8 cellular contexts compared by ENCODE assay signal in genomic region chr5:39948867-39949468, GRCh38.
DNase-seq lines count a peak whose midpoint lies in the region; ATAC-seq, FAIRE-seq and TF ChIP-seq lines count a peak whose summit lies in the region.

No MANE protein-coding gene starts in this region.

- H3K4me3 ChIP-seq in H1 (ENCODE audit: extremely low read depth in 1 of 4, insufficient read depth in 2 of 4, low read depth in 3 of 4, low read length in 4 of 4), result no peak overlapping the region

- H4K20me1 ChIP-seq in H1 (replicated peaks in 1 of 2; ENCODE audit: control insufficient read depth in 1 of 2, insufficient read depth in 2 of 2, low read length in 2 of 2), result no peaks in the 10 kb centered on the region

- no peak overlapping the region for H3K4me2 ChIP-seq in H1 (ENCODE audit: insufficient read depth in 1 of 2, low read depth in 2 of 2, low read length in 2 of 2)

- H3K56ac ChIP-seq in H1 (replicated peaks; ENCODE audit: insufficient read length, low read depth, low read length), result no peak overlapping the region

- H4K91ac ChIP-seq in H1 (replicated peaks; ENCODE audit: insufficient read length, low read length), result no peak overlapping the region

- no peaks in the 10 kb centered on the region for H3K23me2 ChIP-seq in H1 (ENCODE audit: low read depth, low read length)

- no peak overlapping the region for H4K5ac ChIP-seq in H1 (ENCODE audit: insufficient read length, low read depth, low read length)

- H3K9me3 Mint-ChIP-seq in activated CD4-positive, alpha-beta T cell treated with anti-CD3 and anti-CD28 coated beads, Interleukin-2, amount 10 ng/mL, durations not matched to agents 7 days and 5 days, result peaks cover 6% of the 10 kb centered on the region

- ATAC-seq in GM19023 (IDR thresholded peaks at IDR 0.05; ENCODE audit: unreplicated experiment), result peak; percentile 85
- ATAC-seq in HG03280 (IDR thresholded peaks at IDR 0.05; ENCODE audit: unreplicated experiment), result peak; percentile 91
- ATAC-seq in stimulated activated naive CD8-positive, alpha-beta T cell treated with anti-CD3 and anti-CD28 coated beads, Interleukin-15, Interleukin-2, amounts not matched to agents 100 U/mL and 50 U/mL, for 24 hours, result peak; percentile 68

- H3K79me2 ChIP-seq in H1 (ENCODE audit: control insufficient read depth in 1 of 2, insufficient read depth in 2 of 2, low read length in 2 of 2), result no peaks in the 10 kb centered on the region

- no peak overlapping the region for H2BK5ac ChIP-seq in H1 (ENCODE audit: low read depth, low read length)

- no peak for TF ChIP-seq POLR2A in H1 (IDR thresholded peaks at IDR 0.05; ENCODE audit: control extremely low read depth in 1 of 2, low read depth in 2 of 2, low read length in 2 of 2)

- H3K14ac ChIP-seq in H1 (ENCODE audit: insufficient read length), result no peak overlapping the region

- CTCF ChIA-PET in activated CD4-positive, alpha-beta T cell treated with anti-CD3 and anti-CD28 coated beads, Interleukin-2, amount 10 ng/mL, durations not matched to agents 7 days and 5 days (lab: Charles Lee), result interaction anchor here (1.0 to 1.8 kb wide), 10 partner anchors 9 to 787 kb away, joined by 3 to 7 read pairs (median 3); partner anchors contain the start of gene PTGER4
- CTCF ChIA-PET in H1 (lab: Charles Lee; ENCODE audit: partially characterized antibody), result interaction anchor here (0.5 to 2.8 kb wide), 30 partner anchors 11 to 785 kb away, joined by 3 to 32 read pairs (median 4); no protein-coding TSS in a partner anchor

- no peak overlapping the region for H3K4me3 Mint-ChIP-seq in activated CD4-positive, alpha-beta T cell treated with anti-CD3 and anti-CD28 coated beads, Interleukin-2, amount 10 ng/mL, durations not matched to agents 7 days and 5 days

- H3K9ac ChIP-seq in H1 (replicated peaks in 1 of 4; ENCODE audit: extremely low read depth in 1 of 4, low read depth in 3 of 4, low read length in 3 of 4), result no peak overlapping the region

- H3K9me3 ChIP-seq in H1 (ENCODE audit: insufficient read depth in 2 of 2, low read depth in 1 of 2, low read length in 1 of 2), result no peaks in the 10 kb centered on the region

- peak; percentile 86 for FAIRE-seq in H1 (lab: Jason Lieb, UNC)

- DNase-seq in Ammon's horn (ENCODE audit: low spot score) (peak; percentile 81), NCI-H524 (lab: John Stamatoyannopoulos, UW) (peak; percentile 36 to 70), H1 (ENCODE audit: low read depth in 1 of 2, low spot score in 2 of 2) (peak in 1 of 2 experiments; percentile 2), mucosa of gallbladder (ENCODE audit: low spot score) (peak; percentile 69)
- peak; percentile 80 for DNase-seq in activated CD4-positive, alpha-beta T cell treated with anti-CD3 and anti-CD28 coated beads, Interleukin-2, amount 10 ng/mL, durations not matched to agents 7 days and 5 days
- peak; percentile 52 for DNase-seq in stimulated activated naive CD8-positive, alpha-beta T cell treated with anti-CD3 and anti-CD28 coated beads, Interleukin-15, Interleukin-2, amounts not matched to agents 100 U/mL and 50 U/mL, for 24 hours

- no peaks in the 10 kb centered on the region for H3K36me3 ChIP-seq in H1 (ENCODE audit: control insufficient read depth in 2 of 4, insufficient read depth in 4 of 4, low read length in 3 of 4)

- H3K4ac ChIP-seq in H1 (replicated peaks; ENCODE audit: insufficient read length, low read depth, low read length), result no peak overlapping the region

- H3K4me1 ChIP-seq in H1 (replicated peaks in 1 of 4; ENCODE audit: control insufficient read depth in 3 of 4, insufficient read depth in 4 of 4, low read length in 3 of 4), result no peaks in the 10 kb centered on the region

- H3K23ac ChIP-seq in H1 (ENCODE audit: insufficient read length), result no peak overlapping the region

- no peak overlapping the region for H3K27ac Mint-ChIP-seq in activated CD4-positive, alpha-beta T cell treated with anti-CD3 and anti-CD28 coated beads, Interleukin-2, amount 10 ng/mL, durations not matched to agents 7 days and 5 days

- peak; percentile 81 to 85 for TF ChIP-seq RAD21 in H1 (IDR thresholded peaks at IDR 0.05 in 1 of 2, conservative IDR thresholded peaks at IDR 0.05 in 1 of 2; ENCODE audit: low read depth in 2 of 2, low read length in 2 of 2)

- no peak overlapping the region for H2BK12ac ChIP-seq in H1 (ENCODE audit: low read depth, low read length)

- H4K8ac ChIP-seq in H1 (ENCODE audit: extremely low read depth, insufficient read depth, low read length), result no peak overlapping the region

- no peak overlapping the region for H2BK120ac ChIP-seq in H1 (replicated peaks; ENCODE audit: low read depth, low read length)

- H3K36me3 Mint-ChIP-seq in activated CD4-positive, alpha-beta T cell treated with anti-CD3 and anti-CD28 coated beads, Interleukin-2, amount 10 ng/mL, durations not matched to agents 7 days and 5 days (ENCODE audit: low read depth), result no peaks in the 10 kb centered on the region

- 50% methylated on average over 2 of the region's 2 CpGs; no CpG with 5 or more reads in 1 of the 2 experiments for WGBS in H1 (ENCODE audit: extremely low coverage in 1 of 2, insufficient coverage in 1 of 2, insufficient read length in 1 of 2, insufficient replicate concordance in 2 of 2, low coverage in 1 of 2, low lambda C conversion rate in 2 of 2, missing lambda C conversion rate in 1 of 2), 2 experiments

- H2BK15ac ChIP-seq in H1 (ENCODE audit: low read length), result no peak overlapping the region

- no peak overlapping the region for H3K27ac ChIP-seq in H1 (ENCODE audit: low read depth, low read length)

- no peaks in the 10 kb centered on the region for H3K79me1 ChIP-seq in H1 (ENCODE audit: low read depth, low read length)

- H2AK5ac ChIP-seq in H1 (ENCODE audit: low read depth, low read length), result no peak overlapping the region

- H3K18ac ChIP-seq in H1 (ENCODE audit: extremely low read depth, low read length), result no peak overlapping the region

- H3K27me3 ChIP-seq in H1 (replicated peaks in 1 of 4; ENCODE audit: control insufficient read depth in 3 of 4, extremely low read depth in 1 of 4, insufficient read depth in 3 of 4, low read length in 3 of 4), result no peaks in the 10 kb centered on the region

- peaks cover 3% of the 10 kb centered on the region for H3K4me1 Mint-ChIP-seq in activated CD4-positive, alpha-beta T cell treated with anti-CD3 and anti-CD28 coated beads, Interleukin-2, amount 10 ng/mL, durations not matched to agents 7 days and 5 days

- H2AFZ ChIP-seq in H1 (ENCODE audit: low read length), result no peak overlapping the region

- H2BK20ac ChIP-seq in H1 (ENCODE audit: low read length), result no peak overlapping the region

- TF ChIP-seq EP300 in H1 (IDR thresholded peaks at IDR 0.05; ENCODE audit: borderline replicate concordance in 1 of 2, low read depth in 2 of 2, low read length in 2 of 2), result no peak

- POLR2A ChIA-PET in activated CD4-positive, alpha-beta T cell treated with anti-CD3 and anti-CD28 coated beads, Interleukin-2, amount 10 ng/mL, durations not matched to agents 7 days and 5 days (lab: Charles Lee), result no interaction called here
- POLR2A ChIA-PET in H1 (lab: Charles Lee; ENCODE audit: partially characterized antibody), result no interaction called here

- H3K27me3 Mint-ChIP-seq in activated CD4-positive, alpha-beta T cell treated with anti-CD3 and anti-CD28 coated beads, Interleukin-2, amount 10 ng/mL, durations not matched to agents 7 days and 5 days, result no peaks in the 10 kb centered on the region

- TF ChIP-seq CTCF in H1 (IDR thresholded peaks at IDR 0.05; ENCODE audit: control extremely low read depth in 1 of 3, insufficient read depth in 1 of 3, low read depth in 1 of 3, low read length in 3 of 3), result peak in 2 of 3 experiments; percentile 40 to 45; a peak in 2 of 4 replicates

TF ChIP-seq in H1, 55 proteins besides CTCF, POLR2A, EP300 and RAD21:
- no peak for TF ChIP-seq SRF (IDR thresholded peaks at IDR 0.05; ENCODE audit: low read depth, low read length)
- peak; percentile 85; the same call in 1 of the 2 replicates for TF ChIP-seq YY1 (IDR thresholded peaks at IDR 0.05; ENCODE audit: low read depth, low read length)
